9 cellular contexts compared by ENCODE assay signal in genomic region chr13:36848228-36848982, GRCh38. TPM values are rescaled to one million over a fixed set of nuclear protein-coding genes. Genes with fewer than 3 reads are reported as not detected.
DNase-seq lines count a peak whose midpoint lies in the region; ATAC-seq and TF ChIP-seq lines count a peak whose summit lies in the region.
"Had no signal": no experiment of that assay in that cellular context is flagged by ENCODE, and none has a peak within 500 bp of the region (broad histone marks: within the 10 kb centered on the region; RNA-seq: fewer than 3 reads in every experiment).

No MANE protein-coding gene starts in this region.

- TF ChIP-seq CTCF in BE2C (IDR thresholded peaks at IDR 0.05; ENCODE audit: low read depth, low read length) (peak; percentile 55), fibroblast of pulmonary artery (IDR thresholded peaks at IDR 0.05; ENCODE audit: low read length, missing control alignments) (peak; percentile 20)

- DNase-seq in BE2C (peak; percentile 37), NCI-H510A (lab: John Stamatoyannopoulos, UW) (peak; percentile 53), fibroblast of pulmonary artery (ENCODE audit: low read depth) (peak; percentile 14), GM19240 (ENCODE audit: insufficient read length, low spot score) (no peak), ecto neural progenitor cell (ENCODE audit: low spot score) (no peak), HK-2 (ENCODE audit: unreplicated experiment) (no peak)
- DNase-seq: thyroid gland had no signal

- peak; percentile 60 for ATAC-seq in GM19023 (IDR thresholded peaks at IDR 0.05; ENCODE audit: unreplicated experiment)
- no peak for ATAC-seq in HG02678 (IDR thresholded peaks at IDR 0.05; ENCODE audit: unreplicated experiment)

- no peak overlapping the region for H3K4me3 ChIP-seq in BE2C (ENCODE audit: low read depth, low read length)
- no peak overlapping the region for H3K4me3 ChIP-seq in fibroblast of pulmonary artery (replicated peaks; ENCODE audit: low read depth, low read length)
- H3K4me3 ChIP-seq: thyroid gland had no signal

- no peaks in the 10 kb centered on the region for H3K4me1 ChIP-seq in BE2C

- no peaks in the 10 kb centered on the region for H3K27me3 ChIP-seq in BE2C
- H3K27me3 ChIP-seq: thyroid gland had no signal

- peaks cover 64% of the 10 kb centered on the region for H3K36me3 ChIP-seq in BE2C

- H3K9me3 ChIP-seq in BE2C: no peaks in the 10 kb centered on the region
- H3K9me3 ChIP-seq: thyroid gland had no signal

RNA-seq across cellular contexts. Expression of gene RFXAP, which starts 29.4 kb away (rescaled TPM):
- 5.0 TPM for polyA plus RNA-seq in BE2C (2012; ENCODE audit: insufficient read depth, insufficient read length, low read depth)

Comparison
In these comparisons a context has a peak if more than half of its experiments do, and no peak if none do; other contexts are left out.
1. DNase-seq: peak in BE2C (single experiment), NCI-H510A (single experiment) and fibroblast of pulmonary artery (single experiment); none in GM19240 (single experiment), ecto neural progenitor cell (single experiment) and HK-2 (single experiment).